Comparison of ENCODE assay signal across 1 cellular context in the genomic region with DNA sequence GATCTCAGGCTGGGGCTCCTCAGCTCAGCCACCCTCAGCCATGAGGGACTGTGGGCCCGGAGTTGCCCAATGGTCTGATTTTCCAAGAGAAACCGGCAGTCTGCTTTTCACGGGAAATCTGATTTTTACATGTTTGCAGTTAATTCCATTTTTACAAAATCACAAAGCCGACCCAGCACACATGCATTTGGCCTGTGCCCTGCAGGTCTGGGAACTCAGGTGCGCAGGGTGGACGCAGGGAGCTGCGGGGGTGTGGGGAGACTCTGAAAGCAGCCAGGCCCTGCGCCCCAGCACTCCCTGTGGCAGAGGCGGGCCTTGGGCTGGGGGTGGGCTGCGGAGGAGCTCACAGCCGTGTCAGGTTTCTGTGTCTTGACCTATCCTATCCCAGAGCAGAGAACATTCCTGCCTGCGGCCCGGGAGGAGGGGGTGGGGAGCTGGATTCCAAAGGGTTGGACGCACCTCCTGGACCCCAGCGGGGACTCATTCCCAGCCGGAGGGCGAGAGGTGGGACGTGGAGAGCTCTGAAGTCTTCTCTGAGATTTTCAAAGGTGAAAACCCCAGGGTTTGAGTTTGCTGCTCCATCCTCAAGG.
TF ChIP-seq lines count a peak whose summit lies in the region.

No MANE protein-coding gene starts in this region.

TF ChIP-seq in H1, 55 proteins besides CTCF, POLR2A, EP300 and RAD21:
- TF ChIP-seq HDAC6 (IDR thresholded peaks at IDR 0.05; ENCODE audit: low read depth, low read length) (no peak), TCF12 (IDR thresholded peaks at IDR 0.05; ENCODE audit: low read depth, low read length) (0 out of 2 replicates have a peak, but pooled peaks have one; percentile 55), E2F6 (IDR thresholded peaks at IDR 0.05) (no peak; the same call in 1 of the 2 replicates), ASH2L (IDR thresholded peaks at IDR 0.05; ENCODE audit: low read length) (peak; percentile 41), YY1 (IDR thresholded peaks at IDR 0.05; ENCODE audit: low read depth, low read length) (0 out of 2 replicates have a peak, but pooled peaks have one; percentile 18), KDM4A (IDR thresholded peaks at IDR 0.05; ENCODE audit: low read depth, low read length, severe bottlenecking) (no peak), SRF (IDR thresholded peaks at IDR 0.05; ENCODE audit: low read depth, low read length) (no peak), SAP30 (IDR thresholded peaks at IDR 0.05; ENCODE audit: insufficient read depth, insufficient replicate concordance, low read length) (no peak), HDAC2 (IDR thresholded peaks at IDR 0.05; ENCODE audit: borderline replicate concordance in 1 of 2, low read depth in 2 of 2, low read length in 2 of 2) (no peak; a peak in 1 of 4 replicates), JUND (IDR thresholded peaks at IDR 0.05; ENCODE audit: low read length) (0 out of 2 replicates have a peak, but pooled peaks have one; percentile 29), NANOG (IDR thresholded peaks at IDR 0.05; ENCODE audit: insufficient read depth, low read depth, low read length, poor library complexity, severe bottlenecking) (no peak), BCL11A (IDR thresholded peaks at IDR 0.05; ENCODE audit: low read depth in 2 of 2, low read length in 2 of 2) (no peak), CBX5 (IDR thresholded peaks at IDR 0.05; ENCODE audit: low read depth, low read length) (no peak), CBX8 (IDR thresholded peaks at IDR 0.05; ENCODE audit: borderline replicate concordance, low read depth, low read length) (no peak), RXRA (IDR thresholded peaks at IDR 0.05; ENCODE audit: insufficient read depth, low read depth, low read length) (0 out of 2 replicates have a peak, but pooled peaks have one; percentile 28), SIX5 (IDR thresholded peaks at IDR 0.05; ENCODE audit: low read depth, low read length) (peak; percentile 34), POU5F1 (IDR thresholded peaks at IDR 0.05; ENCODE audit: low read depth, low read length) (no peak), EZH2 (IDR thresholded peaks at IDR 0.05; ENCODE audit: low read depth, low read length, severe bottlenecking) (no peak), RNF2 (IDR thresholded peaks at IDR 0.05; ENCODE audit: borderline replicate concordance, low read depth, low read length, missing control alignments, poor library complexity, severe bottlenecking) (no peak), SP4 (IDR thresholded peaks at IDR 0.05; ENCODE audit: low read length) (no peak), ZNF274 (IDR thresholded peaks at IDR 0.05; ENCODE audit: borderline replicate concordance, extremely low read depth, low read length) (no peak), BACH1 (IDR thresholded peaks at IDR 0.05; ENCODE audit: low read length) (no peak), SP1 (IDR thresholded peaks at IDR 0.05; ENCODE audit: low read depth, low read length) (peak; percentile 84), SP2 (IDR thresholded peaks at IDR 0.05; ENCODE audit: low read length) (no peak), NRF1 (IDR thresholded peaks at IDR 0.05; ENCODE audit: low read depth, low read length) (no peak), PHF8 (conservative IDR thresholded peaks at IDR 0.05; ENCODE audit: low read depth, low read length) (0 out of 2 replicates have a peak, but pooled peaks have one; percentile 35), CREB1 (IDR thresholded peaks at IDR 0.05) (no peak), CTBP2 (IDR thresholded peaks at IDR 0.05; ENCODE audit: borderline replicate concordance, insufficient read depth, insufficient read length, low read length) (peak; percentile 49), GABPA (IDR thresholded peaks at IDR 0.05; ENCODE audit: borderline replicate concordance, insufficient read depth, low read length) (no peak), EGR1 (IDR thresholded peaks at IDR 0.05; ENCODE audit: borderline replicate concordance, low read depth, low read length) (no peak), SUZ12 (IDR thresholded peaks at IDR 0.05; ENCODE audit: low read length) (no peak), RBBP5 (IDR thresholded peaks at IDR 0.05; ENCODE audit: borderline replicate concordance, low read depth, low read length) (no peak), BRCA1 (IDR thresholded peaks at IDR 0.05; ENCODE audit: low read depth, low read length) (no peak), TEAD4 (IDR thresholded peaks at IDR 0.05; ENCODE audit: low read depth, low read length) (peak; percentile 96), RFX5 (IDR thresholded peaks at IDR 0.05; ENCODE audit: borderline replicate concordance, low read depth, low read length) (no peak), SIN3A (conservative IDR thresholded peaks at IDR 0.05 in 1 of 2, IDR thresholded peaks at IDR 0.05 in 1 of 2; ENCODE audit: low read depth in 1 of 2, low read length in 2 of 2) (0 out of 4 replicates have a peak, but pooled peaks of 1 of the 2 experiments have one; percentile 14), TBP (IDR thresholded peaks at IDR 0.05; ENCODE audit: low read depth, low read length) (peak; percentile 74), KDM1A (IDR thresholded peaks at IDR 0.05; ENCODE audit: borderline replicate concordance, low read length) (no peak), MAFK (IDR thresholded peaks at IDR 0.05; ENCODE audit: low read depth, low read length) (no peak), ATF3 (IDR thresholded peaks at IDR 0.05; ENCODE audit: insufficient read depth, low read depth, low read length) (no peak), JUN (IDR thresholded peaks at IDR 0.05; ENCODE audit: low read depth, low read length) (no peak), SIRT6 (IDR thresholded peaks at IDR 0.05; ENCODE audit: low read length) (no peak), CHD2 (IDR thresholded peaks at IDR 0.05; ENCODE audit: low read length) (no peak; the same call in 1 of the 2 replicates), POLR2AphosphoS5 (IDR thresholded peaks at IDR 0.05; ENCODE audit: low read depth, low read length) (peak; percentile 83), FOSL1 (IDR thresholded peaks at IDR 0.05; ENCODE audit: insufficient read depth, low read depth, low read length) (no peak), GTF2F1 (IDR thresholded peaks at IDR 0.05; ENCODE audit: borderline replicate concordance, low read depth, low read length) (no peak), CHD1 (IDR thresholded peaks at IDR 0.05; ENCODE audit: low read depth, low read length) (no peak), TAF7 (optimal IDR thresholded peaks at IDR 0.05; ENCODE audit: borderline replicate concordance, low read depth, low read length) (no peak), CEBPB (IDR thresholded peaks at IDR 0.05; ENCODE audit: low read depth, low read length) (0 out of 2 replicates have a peak, but pooled peaks have one; percentile 2), KDM5A (IDR thresholded peaks at IDR 0.05; ENCODE audit: low read length) (no peak), TAF1 (IDR thresholded peaks at IDR 0.05; ENCODE audit: low read depth, low read length) (peak; percentile 73)
- TF ChIP-seq, protein P1, sequence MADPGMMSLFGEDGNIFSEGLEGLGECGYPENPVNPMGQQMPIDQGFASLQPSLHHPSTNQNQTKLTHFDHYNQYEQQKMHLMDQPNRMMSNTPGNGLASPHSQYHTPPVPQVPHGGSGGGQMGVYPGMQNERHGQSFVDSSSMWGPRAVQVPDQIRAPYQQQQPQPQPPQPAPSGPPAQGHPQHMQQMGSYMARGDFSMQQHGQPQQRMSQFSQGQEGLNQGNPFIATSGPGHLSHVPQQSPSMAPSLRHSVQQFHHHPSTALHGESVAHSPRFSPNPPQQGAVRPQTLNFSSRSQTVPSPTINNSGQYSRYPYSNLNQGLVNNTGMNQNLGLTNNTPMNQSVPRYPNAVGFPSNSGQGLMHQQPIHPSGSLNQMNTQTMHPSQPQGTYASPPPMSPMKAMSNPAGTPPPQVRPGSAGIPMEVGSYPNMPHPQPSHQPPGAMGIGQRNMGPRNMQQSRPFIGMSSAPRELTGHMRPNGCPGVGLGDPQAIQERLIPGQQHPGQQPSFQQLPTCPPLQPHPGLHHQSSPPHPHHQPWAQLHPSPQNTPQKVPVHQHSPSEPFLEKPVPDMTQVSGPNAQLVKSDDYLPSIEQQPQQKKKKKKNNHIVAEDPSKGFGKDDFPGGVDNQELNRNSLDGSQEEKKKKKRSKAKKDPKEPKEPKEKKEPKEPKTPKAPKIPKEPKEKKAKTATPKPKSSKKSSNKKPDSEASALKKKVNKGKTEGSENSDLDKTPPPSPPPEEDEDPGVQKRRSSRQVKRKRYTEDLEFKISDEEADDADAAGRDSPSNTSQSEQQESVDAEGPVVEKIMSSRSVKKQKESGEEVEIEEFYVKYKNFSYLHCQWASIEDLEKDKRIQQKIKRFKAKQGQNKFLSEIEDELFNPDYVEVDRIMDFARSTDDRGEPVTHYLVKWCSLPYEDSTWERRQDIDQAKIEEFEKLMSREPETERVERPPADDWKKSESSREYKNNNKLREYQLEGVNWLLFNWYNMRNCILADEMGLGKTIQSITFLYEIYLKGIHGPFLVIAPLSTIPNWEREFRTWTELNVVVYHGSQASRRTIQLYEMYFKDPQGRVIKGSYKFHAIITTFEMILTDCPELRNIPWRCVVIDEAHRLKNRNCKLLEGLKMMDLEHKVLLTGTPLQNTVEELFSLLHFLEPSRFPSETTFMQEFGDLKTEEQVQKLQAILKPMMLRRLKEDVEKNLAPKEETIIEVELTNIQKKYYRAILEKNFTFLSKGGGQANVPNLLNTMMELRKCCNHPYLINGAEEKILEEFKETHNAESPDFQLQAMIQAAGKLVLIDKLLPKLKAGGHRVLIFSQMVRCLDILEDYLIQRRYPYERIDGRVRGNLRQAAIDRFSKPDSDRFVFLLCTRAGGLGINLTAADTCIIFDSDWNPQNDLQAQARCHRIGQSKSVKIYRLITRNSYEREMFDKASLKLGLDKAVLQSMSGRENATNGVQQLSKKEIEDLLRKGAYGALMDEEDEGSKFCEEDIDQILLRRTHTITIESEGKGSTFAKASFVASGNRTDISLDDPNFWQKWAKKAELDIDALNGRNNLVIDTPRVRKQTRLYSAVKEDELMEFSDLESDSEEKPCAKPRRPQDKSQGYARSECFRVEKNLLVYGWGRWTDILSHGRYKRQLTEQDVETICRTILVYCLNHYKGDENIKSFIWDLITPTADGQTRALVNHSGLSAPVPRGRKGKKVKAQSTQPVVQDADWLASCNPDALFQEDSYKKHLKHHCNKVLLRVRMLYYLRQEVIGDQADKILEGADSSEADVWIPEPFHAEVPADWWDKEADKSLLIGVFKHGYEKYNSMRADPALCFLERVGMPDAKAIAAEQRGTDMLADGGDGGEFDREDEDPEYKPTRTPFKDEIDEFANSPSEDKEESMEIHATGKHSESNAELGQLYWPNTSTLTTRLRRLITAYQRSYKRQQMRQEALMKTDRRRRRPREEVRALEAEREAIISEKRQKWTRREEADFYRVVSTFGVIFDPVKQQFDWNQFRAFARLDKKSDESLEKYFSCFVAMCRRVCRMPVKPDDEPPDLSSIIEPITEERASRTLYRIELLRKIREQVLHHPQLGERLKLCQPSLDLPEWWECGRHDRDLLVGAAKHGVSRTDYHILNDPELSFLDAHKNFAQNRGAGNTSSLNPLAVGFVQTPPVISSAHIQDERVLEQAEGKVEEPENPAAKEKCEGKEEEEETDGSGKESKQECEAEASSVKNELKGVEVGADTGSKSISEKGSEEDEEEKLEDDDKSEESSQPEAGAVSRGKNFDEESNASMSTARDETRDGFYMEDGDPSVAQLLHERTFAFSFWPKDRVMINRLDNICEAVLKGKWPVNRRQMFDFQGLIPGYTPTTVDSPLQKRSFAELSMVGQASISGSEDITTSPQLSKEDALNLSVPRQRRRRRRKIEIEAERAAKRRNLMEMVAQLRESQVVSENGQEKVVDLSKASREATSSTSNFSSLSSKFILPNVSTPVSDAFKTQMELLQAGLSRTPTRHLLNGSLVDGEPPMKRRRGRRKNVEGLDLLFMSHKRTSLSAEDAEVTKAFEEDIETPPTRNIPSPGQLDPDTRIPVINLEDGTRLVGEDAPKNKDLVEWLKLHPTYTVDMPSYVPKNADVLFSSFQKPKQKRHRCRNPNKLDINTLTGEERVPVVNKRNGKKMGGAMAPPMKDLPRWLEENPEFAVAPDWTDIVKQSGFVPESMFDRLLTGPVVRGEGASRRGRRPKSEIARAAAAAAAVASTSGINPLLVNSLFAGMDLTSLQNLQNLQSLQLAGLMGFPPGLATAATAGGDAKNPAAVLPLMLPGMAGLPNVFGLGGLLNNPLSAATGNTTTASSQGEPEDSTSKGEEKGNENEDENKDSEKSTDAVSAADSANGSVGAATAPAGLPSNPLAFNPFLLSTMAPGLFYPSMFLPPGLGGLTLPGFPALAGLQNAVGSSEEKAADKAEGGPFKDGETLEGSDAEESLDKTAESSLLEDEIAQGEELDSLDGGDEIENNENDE (IDR thresholded peaks at IDR 0.05; ENCODE audit: insufficient replicate concordance, low read length), result no peak
- TF ChIP-seq, protein P2, sequence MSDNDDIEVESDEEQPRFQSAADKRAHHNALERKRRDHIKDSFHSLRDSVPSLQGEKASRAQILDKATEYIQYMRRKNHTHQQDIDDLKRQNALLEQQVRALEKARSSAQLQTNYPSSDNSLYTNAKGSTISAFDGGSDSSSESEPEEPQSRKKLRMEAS (IDR thresholded peaks at IDR 0.05), result no peak; the same call in 1 of the 2 replicates
- TF ChIP-seq, protein P3, sequence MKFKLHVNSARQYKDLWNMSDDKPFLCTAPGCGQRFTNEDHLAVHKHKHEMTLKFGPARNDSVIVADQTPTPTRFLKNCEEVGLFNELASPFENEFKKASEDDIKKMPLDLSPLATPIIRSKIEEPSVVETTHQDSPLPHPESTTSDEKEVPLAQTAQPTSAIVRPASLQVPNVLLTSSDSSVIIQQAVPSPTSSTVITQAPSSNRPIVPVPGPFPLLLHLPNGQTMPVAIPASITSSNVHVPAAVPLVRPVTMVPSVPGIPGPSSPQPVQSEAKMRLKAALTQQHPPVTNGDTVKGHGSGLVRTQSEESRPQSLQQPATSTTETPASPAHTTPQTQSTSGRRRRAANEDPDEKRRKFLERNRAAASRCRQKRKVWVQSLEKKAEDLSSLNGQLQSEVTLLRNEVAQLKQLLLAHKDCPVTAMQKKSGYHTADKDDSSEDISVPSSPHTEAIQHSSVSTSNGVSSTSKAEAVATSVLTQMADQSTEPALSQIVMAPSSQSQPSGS (IDR thresholded peaks at IDR 0.05; ENCODE audit: low read length), result no peak
- TF ChIP-seq, protein P4, sequence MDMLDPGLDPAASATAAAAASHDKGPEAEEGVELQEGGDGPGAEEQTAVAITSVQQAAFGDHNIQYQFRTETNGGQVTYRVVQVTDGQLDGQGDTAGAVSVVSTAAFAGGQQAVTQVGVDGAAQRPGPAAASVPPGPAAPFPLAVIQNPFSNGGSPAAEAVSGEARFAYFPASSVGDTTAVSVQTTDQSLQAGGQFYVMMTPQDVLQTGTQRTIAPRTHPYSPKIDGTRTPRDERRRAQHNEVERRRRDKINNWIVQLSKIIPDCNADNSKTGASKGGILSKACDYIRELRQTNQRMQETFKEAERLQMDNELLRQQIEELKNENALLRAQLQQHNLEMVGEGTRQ (IDR thresholded peaks at IDR 0.05; ENCODE audit: low read length), result no peak
